ENCODE assay signal across 1 cellular context in the genomic region with DNA sequence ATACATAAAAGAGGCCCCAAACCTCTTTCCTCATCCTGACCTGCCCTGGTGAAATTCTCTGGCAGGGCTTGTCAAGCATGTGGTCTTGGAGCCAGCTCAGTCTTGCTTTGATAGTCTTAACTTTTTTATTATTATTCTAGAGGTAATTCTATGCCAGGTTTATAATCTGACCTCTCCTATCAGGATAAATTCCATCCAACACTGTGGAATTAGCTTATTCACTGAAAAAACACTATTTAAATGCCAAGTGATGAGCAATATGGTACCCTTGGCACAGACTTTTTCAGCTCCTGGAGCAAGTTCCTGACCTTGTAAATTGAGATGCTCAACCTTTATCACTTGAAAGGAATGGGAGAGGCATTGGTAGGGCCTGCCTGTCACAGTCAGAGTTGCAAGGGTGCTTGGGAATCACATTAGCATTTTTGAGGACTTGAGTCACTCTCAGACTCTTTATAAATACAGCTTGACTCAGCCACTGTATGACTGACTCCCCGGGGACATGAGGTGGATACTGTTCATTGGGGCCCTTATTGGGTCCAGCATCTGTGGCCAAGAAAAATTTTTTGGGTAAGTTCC.
TF ChIP-seq lines count a peak whose summit lies in the region.

A gene with protein sequence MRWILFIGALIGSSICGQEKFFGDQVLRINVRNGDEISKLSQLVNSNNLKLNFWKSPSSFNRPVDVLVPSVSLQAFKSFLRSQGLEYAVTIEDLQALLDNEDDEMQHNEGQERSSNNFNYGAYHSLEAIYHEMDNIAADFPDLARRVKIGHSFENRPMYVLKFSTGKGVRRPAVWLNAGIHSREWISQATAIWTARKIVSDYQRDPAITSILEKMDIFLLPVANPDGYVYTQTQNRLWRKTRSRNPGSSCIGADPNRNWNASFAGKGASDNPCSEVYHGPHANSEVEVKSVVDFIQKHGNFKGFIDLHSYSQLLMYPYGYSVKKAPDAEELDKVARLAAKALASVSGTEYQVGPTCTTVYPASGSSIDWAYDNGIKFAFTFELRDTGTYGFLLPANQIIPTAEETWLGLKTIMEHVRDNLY (plus strand): TSS at position 480 of the 576 bp plus-strand sequence. CDS start 20 bp downstream, at position 500.

TF ChIP-seq in GM12878, 131 proteins besides CTCF, POLR2A, EP300 and RAD21 (continued from another document):
- TF ChIP-seq, protein P1, sequence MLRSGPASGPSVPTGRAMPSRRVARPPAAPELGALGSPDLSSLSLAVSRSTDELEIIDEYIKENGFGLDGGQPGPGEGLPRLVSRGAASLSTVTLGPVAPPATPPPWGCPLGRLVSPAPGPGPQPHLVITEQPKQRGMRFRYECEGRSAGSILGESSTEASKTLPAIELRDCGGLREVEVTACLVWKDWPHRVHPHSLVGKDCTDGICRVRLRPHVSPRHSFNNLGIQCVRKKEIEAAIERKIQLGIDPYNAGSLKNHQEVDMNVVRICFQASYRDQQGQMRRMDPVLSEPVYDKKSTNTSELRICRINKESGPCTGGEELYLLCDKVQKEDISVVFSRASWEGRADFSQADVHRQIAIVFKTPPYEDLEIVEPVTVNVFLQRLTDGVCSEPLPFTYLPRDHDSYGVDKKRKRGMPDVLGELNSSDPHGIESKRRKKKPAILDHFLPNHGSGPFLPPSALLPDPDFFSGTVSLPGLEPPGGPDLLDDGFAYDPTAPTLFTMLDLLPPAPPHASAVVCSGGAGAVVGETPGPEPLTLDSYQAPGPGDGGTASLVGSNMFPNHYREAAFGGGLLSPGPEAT (IDR thresholded peaks at IDR 0.05; ENCODE audit: low read depth): no peak
- TF ChIP-seq NRF1 (conservative IDR thresholded peaks at IDR 0.05; ENCODE audit: low read depth, low read length): no peak
- no peak for TF ChIP-seq RFX5 (IDR thresholded peaks at IDR 0.05; ENCODE audit: low read depth, low read length)
- TF ChIP-seq, protein P2, sequence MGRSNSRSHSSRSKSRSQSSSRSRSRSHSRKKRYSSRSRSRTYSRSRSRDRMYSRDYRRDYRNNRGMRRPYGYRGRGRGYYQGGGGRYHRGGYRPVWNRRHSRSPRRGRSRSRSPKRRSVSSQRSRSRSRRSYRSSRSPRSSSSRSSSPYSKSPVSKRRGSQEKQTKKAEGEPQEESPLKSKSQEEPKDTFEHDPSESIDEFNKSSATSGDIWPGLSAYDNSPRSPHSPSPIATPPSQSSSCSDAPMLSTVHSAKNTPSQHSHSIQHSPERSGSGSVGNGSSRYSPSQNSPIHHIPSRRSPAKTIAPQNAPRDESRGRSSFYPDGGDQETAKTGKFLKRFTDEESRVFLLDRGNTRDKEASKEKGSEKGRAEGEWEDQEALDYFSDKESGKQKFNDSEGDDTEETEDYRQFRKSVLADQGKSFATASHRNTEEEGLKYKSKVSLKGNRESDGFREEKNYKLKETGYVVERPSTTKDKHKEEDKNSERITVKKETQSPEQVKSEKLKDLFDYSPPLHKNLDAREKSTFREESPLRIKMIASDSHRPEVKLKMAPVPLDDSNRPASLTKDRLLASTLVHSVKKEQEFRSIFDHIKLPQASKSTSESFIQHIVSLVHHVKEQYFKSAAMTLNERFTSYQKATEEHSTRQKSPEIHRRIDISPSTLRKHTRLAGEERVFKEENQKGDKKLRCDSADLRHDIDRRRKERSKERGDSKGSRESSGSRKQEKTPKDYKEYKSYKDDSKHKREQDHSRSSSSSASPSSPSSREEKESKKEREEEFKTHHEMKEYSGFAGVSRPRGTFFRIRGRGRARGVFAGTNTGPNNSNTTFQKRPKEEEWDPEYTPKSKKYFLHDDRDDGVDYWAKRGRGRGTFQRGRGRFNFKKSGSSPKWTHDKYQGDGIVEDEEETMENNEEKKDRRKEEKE (IDR thresholded peaks at IDR 0.05): no peak
- TF ChIP-seq SMARCA5 (IDR thresholded peaks at IDR 0.05): no peak
- no peak for TF ChIP-seq HDAC6 (IDR thresholded peaks at IDR 0.05; ENCODE audit: unreplicated experiment)
- TF ChIP-seq, protein P3, sequence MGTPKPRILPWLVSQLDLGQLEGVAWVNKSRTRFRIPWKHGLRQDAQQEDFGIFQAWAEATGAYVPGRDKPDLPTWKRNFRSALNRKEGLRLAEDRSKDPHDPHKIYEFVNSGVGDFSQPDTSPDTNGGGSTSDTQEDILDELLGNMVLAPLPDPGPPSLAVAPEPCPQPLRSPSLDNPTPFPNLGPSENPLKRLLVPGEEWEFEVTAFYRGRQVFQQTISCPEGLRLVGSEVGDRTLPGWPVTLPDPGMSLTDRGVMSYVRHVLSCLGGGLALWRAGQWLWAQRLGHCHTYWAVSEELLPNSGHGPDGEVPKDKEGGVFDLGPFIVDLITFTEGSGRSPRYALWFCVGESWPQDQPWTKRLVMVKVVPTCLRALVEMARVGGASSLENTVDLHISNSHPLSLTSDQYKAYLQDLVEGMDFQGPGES (IDR thresholded peaks at IDR 0.05): no peak
- TF ChIP-seq, protein P4, sequence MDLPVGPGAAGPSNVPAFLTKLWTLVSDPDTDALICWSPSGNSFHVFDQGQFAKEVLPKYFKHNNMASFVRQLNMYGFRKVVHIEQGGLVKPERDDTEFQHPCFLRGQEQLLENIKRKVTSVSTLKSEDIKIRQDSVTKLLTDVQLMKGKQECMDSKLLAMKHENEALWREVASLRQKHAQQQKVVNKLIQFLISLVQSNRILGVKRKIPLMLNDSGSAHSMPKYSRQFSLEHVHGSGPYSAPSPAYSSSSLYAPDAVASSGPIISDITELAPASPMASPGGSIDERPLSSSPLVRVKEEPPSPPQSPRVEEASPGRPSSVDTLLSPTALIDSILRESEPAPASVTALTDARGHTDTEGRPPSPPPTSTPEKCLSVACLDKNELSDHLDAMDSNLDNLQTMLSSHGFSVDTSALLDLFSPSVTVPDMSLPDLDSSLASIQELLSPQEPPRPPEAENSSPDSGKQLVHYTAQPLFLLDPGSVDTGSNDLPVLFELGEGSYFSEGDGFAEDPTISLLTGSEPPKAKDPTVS (IDR thresholded peaks at IDR 0.05; ENCODE audit: low read depth, low read length): no peak
- no peak for TF ChIP-seq WRNIP1 (IDR thresholded peaks at IDR 0.05; ENCODE audit: borderline replicate concordance, low read depth, low read length)
- no peak for TF ChIP-seq RBBP5 (conservative IDR thresholded peaks at IDR 0.05)
- TF ChIP-seq, protein P5, sequence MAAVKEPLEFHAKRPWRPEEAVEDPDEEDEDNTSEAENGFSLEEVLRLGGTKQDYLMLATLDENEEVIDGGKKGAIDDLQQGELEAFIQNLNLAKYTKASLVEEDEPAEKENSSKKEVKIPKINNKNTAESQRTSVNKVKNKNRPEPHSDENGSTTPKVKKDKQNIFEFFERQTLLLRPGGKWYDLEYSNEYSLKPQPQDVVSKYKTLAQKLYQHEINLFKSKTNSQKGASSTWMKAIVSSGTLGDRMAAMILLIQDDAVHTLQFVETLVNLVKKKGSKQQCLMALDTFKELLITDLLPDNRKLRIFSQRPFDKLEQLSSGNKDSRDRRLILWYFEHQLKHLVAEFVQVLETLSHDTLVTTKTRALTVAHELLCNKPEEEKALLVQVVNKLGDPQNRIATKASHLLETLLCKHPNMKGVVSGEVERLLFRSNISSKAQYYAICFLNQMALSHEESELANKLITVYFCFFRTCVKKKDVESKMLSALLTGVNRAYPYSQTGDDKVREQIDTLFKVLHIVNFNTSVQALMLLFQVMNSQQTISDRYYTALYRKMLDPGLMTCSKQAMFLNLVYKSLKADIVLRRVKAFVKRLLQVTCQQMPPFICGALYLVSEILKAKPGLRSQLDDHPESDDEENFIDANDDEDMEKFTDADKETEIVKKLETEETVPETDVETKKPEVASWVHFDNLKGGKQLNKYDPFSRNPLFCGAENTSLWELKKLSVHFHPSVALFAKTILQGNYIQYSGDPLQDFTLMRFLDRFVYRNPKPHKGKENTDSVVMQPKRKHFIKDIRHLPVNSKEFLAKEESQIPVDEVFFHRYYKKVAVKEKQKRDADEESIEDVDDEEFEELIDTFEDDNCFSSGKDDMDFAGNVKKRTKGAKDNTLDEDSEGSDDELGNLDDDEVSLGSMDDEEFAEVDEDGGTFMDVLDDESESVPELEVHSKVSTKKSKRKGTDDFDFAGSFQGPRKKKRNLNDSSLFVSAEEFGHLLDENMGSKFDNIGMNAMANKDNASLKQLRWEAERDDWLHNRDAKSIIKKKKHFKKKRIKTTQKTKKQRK (IDR thresholded peaks at IDR 0.05; ENCODE audit: low read depth, low read length): no peak
